In genomic region chr4:42638993-42639392, GRCh38 we compare ENCODE assay signal across 10 cellular contexts. TPM values are rescaled to one million over a fixed set of nuclear protein-coding genes. Genes with fewer than 3 reads are reported as not detected.
DNase-seq lines count a peak whose midpoint lies in the region; ATAC-seq and TF ChIP-seq lines count a peak whose summit lies in the region.
"Had no signal": no experiment of that assay in that cellular context is flagged by ENCODE, and none has a peak within 500 bp of the region (broad histone marks: within the 10 kb centered on the region; RNA-seq: fewer than 3 reads in every experiment).

No MANE protein-coding gene starts in this region.

- ATAC-seq in GM19395 (IDR thresholded peaks at IDR 0.05; ENCODE audit: unreplicated experiment) (peak; percentile 72), HG03066 (IDR thresholded peaks at IDR 0.05; ENCODE audit: low read depth, unreplicated experiment) (peak; percentile 68), lower lobe of right lung (no peak)
- peak; percentile 34 for ATAC-seq in activated CD8-positive, alpha-beta T cell treated with anti-CD3 and anti-CD28 coated beads, Interleukin-2, amount 10 ng/mL, durations not matched to agents 7 days and 5 days

- H3K9me3 ChIP-seq in right atrium auricular region (no peaks in the 10 kb centered on the region), Peyer's patch (no peaks in the 10 kb centered on the region), lower lobe of right lung (no peaks in the 10 kb centered on the region)

- no peak overlapping the region for H3K4me3 Mint-ChIP-seq in activated CD8-positive, alpha-beta T cell treated with anti-CD3 and anti-CD28 coated beads, Interleukin-2, amount 10 ng/mL, durations not matched to agents 7 days and 5 days

- POLR2A ChIA-PET in activated CD8-positive, alpha-beta T cell treated with anti-CD3 and anti-CD28 coated beads, Interleukin-2, amount 10 ng/mL, durations not matched to agents 7 days and 5 days (lab: Charles Lee): no interaction called here

- no peaks in the 10 kb centered on the region for H3K27me3 ChIP-seq in right atrium auricular region
- no peaks in the 10 kb centered on the region for H3K27me3 ChIP-seq in Peyer's patch
- no peaks in the 10 kb centered on the region for H3K27me3 ChIP-seq in lower lobe of right lung (ENCODE audit: low read depth)

- H3K27ac ChIP-seq in right atrium auricular region (no peak overlapping the region), Peyer's patch (peak overlapping the region in 2 of 4 donors; percentile 14 to 22), lower lobe of right lung (no peak overlapping the region)

- no peaks in the 10 kb centered on the region for H3K27me3 Mint-ChIP-seq in activated CD8-positive, alpha-beta T cell treated with anti-CD3 and anti-CD28 coated beads, Interleukin-2, amount 10 ng/mL, durations not matched to agents 7 days and 5 days (ENCODE audit: low read depth)

- H3K36me3 Mint-ChIP-seq in activated CD8-positive, alpha-beta T cell treated with anti-CD3 and anti-CD28 coated beads, Interleukin-2, amount 10 ng/mL, durations not matched to agents 7 days and 5 days (ENCODE audit: low read depth): peaks cover 5% of the 10 kb centered on the region

- TF ChIP-seq CTCF in right atrium auricular region (IDR thresholded peaks at IDR 0.05) (no peak), Peyer's patch (IDR thresholded peaks at IDR 0.05) (no peak), lower lobe of right lung (IDR thresholded peaks at IDR 0.05) (no peak)

- DNase-seq in activated CD8-positive, alpha-beta T cell treated with anti-CD3 and anti-CD28 coated beads, Interleukin-2, amount 10 ng/mL, durations not matched to agents 7 days and 5 days: no peak
- no peak for DNase-seq in right atrium auricular region (ENCODE audit: low spot score)
- DNase-seq in Peyer's patch: no peak
- DNase-seq in NCI-H226: no peak
- no peak for DNase-seq in lower lobe of right lung
- DNase-seq: activated CD4-positive, CD25-positive, alpha-beta regulatory T cell treated with anti-CD3 and anti-CD28 coated beads, Interleukin-2, amount 50 U/mL, for 72 hours; NCI-H1092 had no signal

- peaks cover 0 to 31% of the 10 kb centered on the region in 2 donors for H3K4me1 ChIP-seq in right atrium auricular region
- peaks cover 3 to 20% (median 6%) of the 10 kb centered on the region in 4 donors for H3K4me1 ChIP-seq in Peyer's patch
- peaks cover 42% of the 10 kb centered on the region for H3K4me1 ChIP-seq in lower lobe of right lung

- peak overlapping the region; percentile 35 for H3K27ac Mint-ChIP-seq in activated CD8-positive, alpha-beta T cell treated with anti-CD3 and anti-CD28 coated beads, Interleukin-2, amount 10 ng/mL, durations not matched to agents 7 days and 5 days

- CTCF ChIA-PET in activated CD8-positive, alpha-beta T cell treated with anti-CD3 and anti-CD28 coated beads, Interleukin-2, amount 10 ng/mL, durations not matched to agents 7 days and 5 days (lab: Charles Lee): no interaction called here

- peaks cover 64% of the 10 kb centered on the region for H3K4me1 Mint-ChIP-seq in activated CD8-positive, alpha-beta T cell treated with anti-CD3 and anti-CD28 coated beads, Interleukin-2, amount 10 ng/mL, durations not matched to agents 7 days and 5 days (ENCODE audit: low read depth)

- H3K4me3 ChIP-seq in GM08714 (ENCODE audit: low read length) (peak overlapping the region; percentile 45), right atrium auricular region (no peak overlapping the region), Peyer's patch (no peak overlapping the region), lower lobe of right lung (no peak overlapping the region)

- H3K36me3 ChIP-seq in right atrium auricular region (no peaks in the 10 kb centered on the region), Peyer's patch (no peaks in the 10 kb centered on the region), lower lobe of right lung (no peaks in the 10 kb centered on the region)

- H3K9me3 Mint-ChIP-seq in activated CD8-positive, alpha-beta T cell treated with anti-CD3 and anti-CD28 coated beads, Interleukin-2, amount 10 ng/mL, durations not matched to agents 7 days and 5 days (ENCODE audit: insufficient read depth): no peaks in the 10 kb centered on the region

- intact Hi-C loops in lower lobe of right lung (cut with DNase I): no loop called here

- TF ChIP-seq POLR2A in Peyer's patch (IDR thresholded peaks at IDR 0.05): no peak

RNA-seq across cellular contexts. Expression of gene ATP8A1, which starts 17.9 kb away (rescaled TPM):
- 10 to 100 TPM; 37.2 to 38.5 TPM for total RNA-seq in activated CD8-positive, alpha-beta T cell treated with anti-CD3 and anti-CD28 coated beads, Interleukin-2, amount 10 ng/mL, durations not matched to agents 7 days and 5 days
- total RNA-seq in right atrium auricular region (10 to 100 TPM; 12.5 to 25.8 TPM), Peyer's patch (100 to 1,000 TPM in 3 of 4 donors, 10 to 100 TPM in 1; 71.0 to 172 (median 158) TPM), lower lobe of right lung (84.7 TPM)

Comparison
In these comparisons a context has a peak if more than half of its experiments do, and no peak if none do; other contexts are left out.
1. ATAC-seq: peak in GM19395 (single experiment), HG03066 (single experiment) and activated CD8-positive, alpha-beta T cell treated with anti-CD3 and anti-CD28 coated beads, Interleukin-2, amount 10 ng/mL, durations not matched to agents 7 days and 5 days (single experiment); none in lower lobe of right lung (0 of 2).